31 cellular contexts compared by ENCODE assay signal in the genomic region with DNA sequence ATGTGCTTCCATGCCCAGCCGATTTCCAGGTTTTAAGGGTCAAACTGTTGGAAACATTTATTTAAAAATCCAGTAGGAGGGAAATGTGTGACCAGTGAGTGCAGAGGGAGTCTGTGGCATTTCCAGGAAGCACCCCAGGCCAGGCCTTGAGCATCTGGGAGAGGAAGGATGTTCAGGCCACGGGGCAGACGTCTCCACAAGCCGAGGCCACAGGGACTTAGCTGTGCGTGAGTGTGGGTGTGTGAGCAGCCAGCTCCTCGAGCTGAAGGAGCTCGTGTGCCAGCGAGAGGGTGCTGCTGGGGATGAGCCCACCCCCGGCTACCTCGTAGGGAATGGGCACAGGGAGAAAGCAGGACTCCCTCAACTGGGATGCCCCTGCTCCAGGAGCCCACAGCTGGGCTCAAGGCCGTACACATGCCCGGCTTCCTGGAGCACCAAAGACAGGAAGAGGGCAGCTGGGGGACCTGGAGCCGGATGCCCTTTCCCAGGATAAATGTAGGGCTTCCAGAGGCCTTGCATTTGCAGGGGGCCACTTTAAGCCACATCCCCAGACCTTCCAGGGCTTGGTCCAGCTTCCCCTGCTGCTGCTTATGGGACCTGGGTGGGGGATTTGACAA. TPM values are rescaled to one million over a fixed set of nuclear protein-coding genes. Genes with fewer than 3 reads are reported as not detected.
"Had no signal": no experiment of that assay in that cellular context is flagged by ENCODE, and none has a peak within 500 bp of the region (broad histone marks: within the 10 kb centered on the region; RNA-seq: fewer than 3 reads in every experiment).

No MANE protein-coding gene starts in this region.

- H3K9me3 ChIP-seq: adrenal gland, body of pancreas, colonic mucosa, esophagus squamous epithelium had no signal

- H3K27me3 ChIP-seq: adrenal gland had no signal

- H3K4me1 ChIP-seq: adrenal gland, body of pancreas, colonic mucosa, esophagus squamous epithelium had no signal

- FAIRE-seq: endometrium, endothelial cell of umbilical vein, frontal cortex had no signal

- H3K4me3 ChIP-seq: adrenal gland, body of pancreas, cardiac muscle cell, colonic mucosa, esophagus squamous epithelium had no signal

- ATAC-seq: activated CD4-positive, alpha-beta T cell treated with anti-CD3 and anti-CD28 coated beads for 36 hours; activated CD8-positive, alpha-beta memory T cell treated with anti-CD3 and anti-CD28 coated beads, Interleukin-2, amount 10 ng/mL, durations not matched to agents 7 days and 5 days; activated CD8-positive, alpha-beta T cell treated with anti-CD3 and anti-CD28 coated beads, Interleukin-2, amount 10 ng/mL, durations not matched to agents 7 days and 5 days; activated naive CD8-positive, alpha-beta T cell treated with anti-CD3 and anti-CD28 coated beads, Interleukin-2, amount 50 U/mL, for 24 hours; body of pancreas; T-helper 17 cell had no signal

- H3K36me3 ChIP-seq: adrenal gland, cardiac muscle cell, colonic mucosa, esophagus squamous epithelium had no signal

- DNase-seq: activated CD4-positive, alpha-beta memory T cell treated with anti-CD3 and anti-CD28 coated beads for 36 hours; activated CD4-positive, alpha-beta T cell treated with anti-CD3 and anti-CD28 coated beads for 36 hours; activated CD4-positive, alpha-beta T cell treated with anti-CD3 and anti-CD28 coated beads, Interleukin-2, amount 10 ng/mL, durations not matched to agents 24 days and 14 days; activated CD4-positive, CD25-positive, alpha-beta regulatory T cell; activated CD4-positive, CD25-positive, alpha-beta regulatory T cell treated with anti-CD3 and anti-CD28 coated beads, Interleukin-2, amount 50 U/mL, for 72 hours; activated CD8-positive, alpha-beta memory T cell treated with anti-CD3 and anti-CD28 coated beads, Interleukin-2, amount 10 ng/mL, durations not matched to agents 7 days and 5 days; activated CD8-positive, alpha-beta memory T cell treated with anti-CD3 and anti-CD28 coated beads, Interleukin-2, amount 50 U/mL, for 4 hours; activated CD8-positive, alpha-beta T cell treated with anti-CD3 and anti-CD28 coated beads, Interleukin-2, amount 10 ng/mL, durations not matched to agents 7 days and 5 days; activated effector memory CD4-positive, alpha-beta T cell treated with anti-CD3 and anti-CD28 coated beads, Interleukin-2, amount 50 U/mL, for 16 hours; activated naive CD4-positive, alpha-beta T cell treated with anti-CD3 and anti-CD28 coated beads for 36 hours; activated naive CD8-positive, alpha-beta T cell treated with anti-CD3 and anti-CD28 coated beads for 36 hours; activated naive CD8-positive, alpha-beta T cell treated with anti-CD3 and anti-CD28 coated beads, Interleukin-2, amount 50 U/mL, for 24 hours; activated T-cell treated with anti-CD3 and anti-CD28 coated beads, Interleukin-2, amount 50 U/mL, for 1 hour; activated T-cell treated with anti-CD3 and anti-CD28 coated beads, Interleukin-2, amount 50 U/mL, for 48 hours; adrenal gland; amygdala; aorta; body of pancreas; central memory CD4-positive, alpha-beta T cell; cerebellar nuclear complex; colonic mucosa; effector CD8-positive, alpha-beta T cell; esophagus squamous epithelium; head of caudate nucleus; T-helper 17 cell; T1000 had no signal

- H3K27ac ChIP-seq: adrenal gland, body of pancreas, cardiac muscle cell, colonic mucosa, epithelial cell of prostate, esophagus squamous epithelium had no signal

RNA-seq across cellular contexts. Expression of a gene that starts 12.5 kb away (rescaled TPM):
- polyA plus RNA-seq: cardiac muscle cell had no signal
